In the genomic region with DNA sequence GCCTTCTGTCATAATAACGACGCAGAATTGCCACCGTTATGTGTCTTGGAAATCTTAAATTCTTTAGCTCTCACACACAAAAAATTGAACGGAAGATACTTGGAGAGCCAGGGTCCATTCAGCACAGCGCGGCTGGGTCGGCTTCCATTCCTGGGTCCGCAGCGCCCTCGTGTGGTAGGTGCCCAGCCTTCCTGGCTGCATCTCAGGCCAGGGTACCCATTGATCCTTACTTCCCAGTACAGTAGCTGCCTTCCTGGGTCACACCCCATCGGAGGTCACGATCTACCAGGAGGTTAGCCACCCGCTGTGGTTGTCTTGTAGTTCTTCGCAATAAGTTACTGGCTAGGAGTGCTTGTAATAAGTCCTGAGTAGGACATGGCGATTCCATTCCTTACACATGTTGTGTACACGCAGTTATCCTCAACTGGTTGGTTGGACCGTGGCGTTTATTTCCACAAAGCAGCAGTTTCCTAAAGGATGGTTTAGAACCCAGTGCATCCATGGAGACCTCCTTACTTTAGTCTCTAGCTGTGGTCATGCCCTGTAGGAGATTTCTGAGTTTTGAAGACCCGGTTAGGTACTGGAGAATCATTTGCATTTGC, we compare ENCODE assay signal across 1 cellular context.
TF ChIP-seq lines count a peak whose summit lies in the region.

No MANE protein-coding gene starts in this region.

TF ChIP-seq in GM23338, 12 proteins besides CTCF, POLR2A, EP300 and RAD21 (continued from another document):
- TF ChIP-seq EZH2phosphoT487 (IDR thresholded peaks at IDR 0.05; ENCODE audit: unreplicated experiment): no peak
- TF ChIP-seq NANOG (IDR thresholded peaks at IDR 0.05; ENCODE audit: borderline replicate concordance): no peak
- no peak for TF ChIP-seq JUNB (IDR thresholded peaks at IDR 0.05; ENCODE audit: unreplicated experiment)
- no peak for TF ChIP-seq ZNF331 (CRISPR knock-in tag; IDR thresholded peaks at IDR 0.05; ENCODE audit: low read depth)
- TF ChIP-seq, protein P1, sequence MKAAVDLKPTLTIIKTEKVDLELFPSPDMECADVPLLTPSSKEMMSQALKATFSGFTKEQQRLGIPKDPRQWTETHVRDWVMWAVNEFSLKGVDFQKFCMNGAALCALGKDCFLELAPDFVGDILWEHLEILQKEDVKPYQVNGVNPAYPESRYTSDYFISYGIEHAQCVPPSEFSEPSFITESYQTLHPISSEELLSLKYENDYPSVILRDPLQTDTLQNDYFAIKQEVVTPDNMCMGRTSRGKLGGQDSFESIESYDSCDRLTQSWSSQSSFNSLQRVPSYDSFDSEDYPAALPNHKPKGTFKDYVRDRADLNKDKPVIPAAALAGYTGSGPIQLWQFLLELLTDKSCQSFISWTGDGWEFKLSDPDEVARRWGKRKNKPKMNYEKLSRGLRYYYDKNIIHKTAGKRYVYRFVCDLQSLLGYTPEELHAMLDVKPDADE (IDR thresholded peaks at IDR 0.05): no peak
- TF ChIP-seq POLR2AphosphoS5 (IDR thresholded peaks at IDR 0.05; ENCODE audit: low read depth): no peak
- no peak for TF ChIP-seq EZH2 (IDR thresholded peaks at IDR 0.05; ENCODE audit: low read depth, unreplicated experiment)
- TF ChIP-seq, protein P2, sequence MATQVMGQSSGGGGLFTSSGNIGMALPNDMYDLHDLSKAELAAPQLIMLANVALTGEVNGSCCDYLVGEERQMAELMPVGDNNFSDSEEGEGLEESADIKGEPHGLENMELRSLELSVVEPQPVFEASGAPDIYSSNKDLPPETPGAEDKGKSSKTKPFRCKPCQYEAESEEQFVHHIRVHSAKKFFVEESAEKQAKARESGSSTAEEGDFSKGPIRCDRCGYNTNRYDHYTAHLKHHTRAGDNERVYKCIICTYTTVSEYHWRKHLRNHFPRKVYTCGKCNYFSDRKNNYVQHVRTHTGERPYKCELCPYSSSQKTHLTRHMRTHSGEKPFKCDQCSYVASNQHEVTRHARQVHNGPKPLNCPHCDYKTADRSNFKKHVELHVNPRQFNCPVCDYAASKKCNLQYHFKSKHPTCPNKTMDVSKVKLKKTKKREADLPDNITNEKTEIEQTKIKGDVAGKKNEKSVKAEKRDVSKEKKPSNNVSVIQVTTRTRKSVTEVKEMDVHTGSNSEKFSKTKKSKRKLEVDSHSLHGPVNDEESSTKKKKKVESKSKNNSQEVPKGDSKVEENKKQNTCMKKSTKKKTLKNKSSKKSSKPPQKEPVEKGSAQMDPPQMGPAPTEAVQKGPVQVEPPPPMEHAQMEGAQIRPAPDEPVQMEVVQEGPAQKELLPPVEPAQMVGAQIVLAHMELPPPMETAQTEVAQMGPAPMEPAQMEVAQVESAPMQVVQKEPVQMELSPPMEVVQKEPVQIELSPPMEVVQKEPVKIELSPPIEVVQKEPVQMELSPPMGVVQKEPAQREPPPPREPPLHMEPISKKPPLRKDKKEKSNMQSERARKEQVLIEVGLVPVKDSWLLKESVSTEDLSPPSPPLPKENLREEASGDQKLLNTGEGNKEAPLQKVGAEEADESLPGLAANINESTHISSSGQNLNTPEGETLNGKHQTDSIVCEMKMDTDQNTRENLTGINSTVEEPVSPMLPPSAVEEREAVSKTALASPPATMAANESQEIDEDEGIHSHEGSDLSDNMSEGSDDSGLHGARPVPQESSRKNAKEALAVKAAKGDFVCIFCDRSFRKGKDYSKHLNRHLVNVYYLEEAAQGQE (IDR thresholded peaks at IDR 0.05; ENCODE audit: unreplicated experiment): no peak
